17 cellular contexts compared by ENCODE assay signal in genomic region chr5:40430112-40430725, GRCh38.
DNase-seq lines count a peak whose midpoint lies in the region; ATAC-seq and TF ChIP-seq lines count a peak whose summit lies in the region.
"Had no signal": no experiment of that assay in that cellular context is flagged by ENCODE, and none has a peak within 500 bp of the region (broad histone marks: within the 10 kb centered on the region; RNA-seq: fewer than 3 reads in every experiment).

No MANE protein-coding gene starts in this region.

- peak overlapping the region; percentile 45 for H3K27ac ChIP-seq in mammary epithelial cell (ENCODE audit: insufficient read depth, low read depth, low read length)
- H3K27ac ChIP-seq in breast epithelium, result no peak overlapping the region
- H3K27ac ChIP-seq in hepatocyte, result no peak overlapping the region
- no peak overlapping the region for H3K27ac ChIP-seq in GM23248
- H3K27ac ChIP-seq: ovary, suprapubic skin had no signal

- no peaks in the 10 kb centered on the region for H3K9me3 Mint-ChIP-seq in T-cell
- no peaks in the 10 kb centered on the region for H3K9me3 Mint-ChIP-seq in type B pancreatic cell

- H3K4me1 ChIP-seq in mammary epithelial cell (ENCODE audit: insufficient read depth, low read length), result peaks cover 28% of the 10 kb centered on the region
- H3K4me1 ChIP-seq in breast epithelium, result no peaks in the 10 kb centered on the region
- H3K4me1 ChIP-seq in hepatocyte (ENCODE audit: insufficient read depth), result no peaks in the 10 kb centered on the region
- no peaks in the 10 kb centered on the region for H3K4me1 ChIP-seq in GM23248 (ENCODE audit: insufficient read depth)

- no peaks in the 10 kb centered on the region for H3K27me3 ChIP-seq in mammary epithelial cell (ENCODE audit: insufficient read depth, low read length)
- no peaks in the 10 kb centered on the region for H3K27me3 ChIP-seq in breast epithelium
- H3K27me3 ChIP-seq in hepatocyte, result no peaks in the 10 kb centered on the region
- no peaks in the 10 kb centered on the region; the same call in 1 of the 2 replicates for H3K27me3 ChIP-seq in GM23248 (replicated peaks; ENCODE audit: insufficient read depth)
- H3K27me3 ChIP-seq: ovary, suprapubic skin had no signal

- POLR2A ChIA-PET in T-cell (lab: Charles Lee), result interaction anchor here (0.6 to 1.0 kb wide), 2 partner anchors 20 to 250 kb away, joined by 3 to 9 read pairs; partner anchors contain the start of gene PTGER4 (in 1 of the 2)

- CTCF ChIA-PET in mammary epithelial cell (lab: Charles Lee; ENCODE audit: low non-redundant PET) (no interaction called here), T-cell (lab: Charles Lee) (interaction anchor here (0.5 to 2.3 kb wide), 5 partner anchors 11 to 63 kb away, joined by 3 to 9 read pairs (median 5); no protein-coding TSS in a partner anchor)

- H3K9me3 ChIP-seq in mammary epithelial cell (replicated peaks; ENCODE audit: insufficient read depth, low read length) (no peaks in the 10 kb centered on the region), breast epithelium (no peaks in the 10 kb centered on the region), hepatocyte (ENCODE audit: low read depth) (no peaks in the 10 kb centered on the region), GM23248 (ENCODE audit: low read depth) (no peaks in the 10 kb centered on the region)
- H3K9me3 ChIP-seq: ovary, suprapubic skin had no signal

- H4K20me1 ChIP-seq in mammary epithelial cell (ENCODE audit: insufficient read depth, low read length) (no peaks in the 10 kb centered on the region), hepatocyte (ENCODE audit: insufficient read depth, poor library complexity, severe bottlenecking) (no peaks in the 10 kb centered on the region), GM23248 (ENCODE audit: insufficient read depth) (no peaks in the 10 kb centered on the region)

- BruUV-seq in mammary epithelial cell (replicated peaks; lab: Mats Ljungman, UMichigan), result no TSS peak

- TF ChIP-seq CTCF in mammary epithelial cell (conservative IDR thresholded peaks at IDR 0.05 in 1 of 2, IDR thresholded peaks at IDR 0.05 in 1 of 2; ENCODE audit: extremely low read depth in 1 of 2, insufficient read depth in 1 of 2, low read depth in 1 of 2, low read length in 2 of 2) (no peak), breast epithelium (IDR thresholded peaks at IDR 0.05) (no peak), hepatocyte (IDR thresholded peaks at IDR 0.05; ENCODE audit: poor library complexity) (no peak), type B pancreatic cell (conservative IDR thresholded peaks at IDR 0.05) (no peak)

- H3K27ac Mint-ChIP-seq in T-cell, result peak overlapping the region; percentile 68 to 87
- peak overlapping the region; percentile 10 for H3K27ac Mint-ChIP-seq in type B pancreatic cell

- 95% methylated on average over 3 of the region's 3 CpGs for WGBS in mammary epithelial cell (ENCODE audit: low coverage, missing lambda C conversion rate)
- 38% methylated on average over 3 of the region's 3 CpGs for WGBS in hepatocyte (ENCODE audit: low lambda C conversion rate, missing lambda C conversion rate)
- 76 to 82% methylated on average over 3 of the region's 3 CpGs for WGBS in GM23248 (ENCODE audit: low coverage in 1 of 2, low lambda C conversion rate in 2 of 2, missing lambda C conversion rate in 2 of 2), 2 experiments

- no peaks in the 10 kb centered on the region for H3F3A ChIP-seq in GM23248 (ENCODE audit: insufficient read depth)

- H2AFZ ChIP-seq in mammary epithelial cell (ENCODE audit: low read depth, low read length) (no peak overlapping the region), hepatocyte (no peak overlapping the region), GM23248 (no peak overlapping the region)

- in situ Hi-C loops in mammary epithelial cell (cut with MboI; ENCODE audit: low sequenced_read_pairs in 2 of 2), result no loop called here
- in situ Hi-C loops in GM23248 (cut with MboI), result no loop called here

- dilution Hi-C loops in mammary epithelial cell (cut with HindIII; ENCODE audit: low sequenced_read_pairs), result loop anchor here (5.0 kb wide), 1 partner anchor 43 kb away; no protein-coding TSS in a partner anchor

- TF ChIP-seq POLR2A in breast epithelium (IDR thresholded peaks at IDR 0.05), result no peak

- H3K36me3 ChIP-seq in mammary epithelial cell (ENCODE audit: insufficient read depth, low read length) (no peaks in the 10 kb centered on the region), breast epithelium (no peaks in the 10 kb centered on the region), hepatocyte (replicated peaks; ENCODE audit: insufficient read depth, low read depth) (no peaks in the 10 kb centered on the region), GM23248 (ENCODE audit: low read depth) (no peaks in the 10 kb centered on the region)
- H3K36me3 ChIP-seq: ovary, suprapubic skin had no signal

- H3K4me3 Mint-ChIP-seq in T-cell (no peak overlapping the region), type B pancreatic cell (no peak overlapping the region)

- no peak overlapping the region for H3K9ac ChIP-seq in mammary epithelial cell (ENCODE audit: insufficient read depth, low read length)
- no peak overlapping the region for H3K9ac ChIP-seq in GM23248

- H3K4me2 ChIP-seq in mammary epithelial cell (ENCODE audit: insufficient read depth, low read depth, low read length) (peak overlapping the region; percentile 76), hepatocyte (no peak overlapping the region), GM23248 (ENCODE audit: unreplicated experiment) (no peak overlapping the region)

- no peaks in the 10 kb centered on the region for H3K27me3 Mint-ChIP-seq in T-cell
- no peaks in the 10 kb centered on the region for H3K27me3 Mint-ChIP-seq in type B pancreatic cell

- H3K36me3 Mint-ChIP-seq in T-cell (no peaks in the 10 kb centered on the region), type B pancreatic cell (no peaks in the 10 kb centered on the region)

- H3K4me1 Mint-ChIP-seq in T-cell (peaks cover 20 to 45% (median 37%) of the 10 kb centered on the region in 3 donors), type B pancreatic cell (ENCODE audit: unreplicated experiment) (no peaks in the 10 kb centered on the region)

- DNase-seq in mammary epithelial cell (no peak), breast epithelium (ENCODE audit: low spot score in 2 of 2) (no peak), T-cell (no peak), hepatocyte (ENCODE audit: low spot score) (peak; percentile 27), type B pancreatic cell (ENCODE audit: extremely low spot score, unreplicated experiment) (no peak), NCI-H2081 (lab: John Stamatoyannopoulos, UW) (no peak), GM23248 (no peak)
- DNase-seq: activated CD4-positive, CD25-positive, alpha-beta regulatory T cell; activated T-cell treated with anti-CD3 and anti-CD28 coated beads for 4 hours; central memory CD4-positive, alpha-beta T cell; effector CD4-positive, alpha-beta T cell; NCI-H146; NCI-H2227 treated with DMSO at 0.1 percent for 48 hours; ovary; stimulated activated CD4-positive, alpha-beta T cell treated with anti-CD3 and anti-CD28 coated beads, Interleukin-4, amount 100 ng/mL, for 1 hour had no signal

- H3K4me3 ChIP-seq in mammary epithelial cell (replicated peaks in 1 of 3; ENCODE audit: insufficient read depth in 1 of 3, low read depth in 2 of 3, low read length in 3 of 3) (no peak overlapping the region), breast epithelium (no peak overlapping the region), hepatocyte (no peak overlapping the region), GM23248 (no peak overlapping the region)
- H3K4me3 ChIP-seq: ovary, suprapubic skin had no signal

- ATAC-seq in T-cell (replicated peaks in 1 of 4) (no peak), HG03108 (IDR thresholded peaks at IDR 0.05; ENCODE audit: unreplicated experiment) (no peak)

- H3K9me2 ChIP-seq in hepatocyte (replicated peaks; ENCODE audit: insufficient read depth) (no peaks in the 10 kb centered on the region), GM23248 (ENCODE audit: insufficient read depth) (no peaks in the 10 kb centered on the region)

- intact Hi-C loops in mammary epithelial cell (cut with micrococcal nuclease) (no loop called here), breast epithelium (cut with DNase I; ENCODE audit: low total_unique reads) (no loop called here)

- H3K79me2 ChIP-seq in mammary epithelial cell (ENCODE audit: insufficient read depth, low read length) (no peaks in the 10 kb centered on the region), hepatocyte (no peaks in the 10 kb centered on the region), GM23248 (ENCODE audit: insufficient read depth) (no peaks in the 10 kb centered on the region)
